14 cellular contexts compared by ENCODE assay signal in the genomic region with DNA sequence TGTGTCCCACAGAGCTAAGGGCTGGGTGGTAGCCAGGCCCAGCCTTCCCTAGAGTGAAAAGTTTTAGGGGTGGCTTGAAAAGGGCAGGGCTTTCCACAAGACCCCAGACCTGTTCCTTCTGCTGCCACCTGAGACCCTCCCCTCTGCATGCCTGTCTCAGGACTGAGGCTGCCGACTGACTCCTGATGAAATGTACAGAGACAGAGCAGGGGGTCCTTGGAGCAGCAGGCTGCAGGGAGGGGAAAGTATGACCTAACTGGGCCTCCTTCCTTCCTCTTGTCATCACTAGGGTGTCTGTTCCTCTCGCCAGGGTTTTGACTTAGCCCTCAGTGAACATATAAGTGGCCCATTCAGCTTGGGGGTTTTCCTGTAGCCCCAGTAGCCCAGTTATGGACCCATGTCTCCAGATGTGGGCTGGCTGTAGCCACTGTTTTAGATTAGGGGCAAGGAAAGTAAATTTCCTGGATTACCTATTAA. TPM values are rescaled to one million over a fixed set of nuclear protein-coding genes. Genes with fewer than 3 reads are reported as not detected.
A peak's percentile ranks its signal among the peaks of the same experiment; 100 is the strongest.
DNase-seq lines count a peak whose midpoint lies in the region; ATAC-seq and FAIRE-seq lines count a peak whose summit lies in the region.
"Had no signal": no experiment of that assay in that cellular context is flagged by ENCODE, and none has a peak within 500 bp of the region (broad histone marks: within the 10 kb centered on the region; RNA-seq: fewer than 3 reads in every experiment).

No MANE protein-coding gene starts in this region.

- peaks cover 61% of the 10 kb centered on the region for H3K36me3 Mint-ChIP-seq in activated CD4-positive, alpha-beta T cell treated with anti-CD3 and anti-CD28 coated beads, Interleukin-2, amount 10 ng/mL, durations not matched to agents 7 days and 5 days (ENCODE audit: low read depth)
- peaks cover 90% of the 10 kb centered on the region for H3K36me3 Mint-ChIP-seq in dendritic cell treated with granulocyte-macrophage colony-stimulating factor and Interleukin-4, amounts not matched to agents 40 ng/mL and 50 ng/mL, for 4 days (ENCODE audit: low read depth)
- H3K36me3 Mint-ChIP-seq in stimulated activated naive B cell treated with anti-CD40 and anti-IgM and Interleukin-4, amounts not matched to agents 10 μg/mL and 1 μg/mL and 100 μg/mL, for 72 hours = peaks cover 60 to 69% of the 10 kb centered on the region in 2 donors

- H3K9me3 Mint-ChIP-seq in activated CD4-positive, alpha-beta T cell treated with anti-CD3 and anti-CD28 coated beads, Interleukin-2, amount 10 ng/mL, durations not matched to agents 7 days and 5 days = no peaks in the 10 kb centered on the region
- no peaks in the 10 kb centered on the region for H3K9me3 Mint-ChIP-seq in dendritic cell treated with granulocyte-macrophage colony-stimulating factor and Interleukin-4, amounts not matched to agents 40 ng/mL and 50 ng/mL, for 4 days
- H3K9me3 Mint-ChIP-seq in stimulated activated naive B cell treated with anti-CD40 and anti-IgM and Interleukin-4, amounts not matched to agents 10 μg/mL and 1 μg/mL and 100 μg/mL, for 72 hours = no peaks in the 10 kb centered on the region

- CTCF ChIA-PET in activated CD4-positive, alpha-beta T cell treated with anti-CD3 and anti-CD28 coated beads, Interleukin-2, amount 10 ng/mL, durations not matched to agents 7 days and 5 days (lab: Charles Lee) = interaction anchor here (0.6 to 3.2 kb wide), 10 partner anchors 8 to 693 kb away, joined by 3 to 19 read pairs (median 4); a partner anchor contains a TSS

- intact Hi-C loops in dendritic cell treated with granulocyte-macrophage colony-stimulating factor and Interleukin-4, amounts not matched to agents 40 ng/mL and 50 ng/mL, for 4 days (cut with micrococcal nuclease) = no loop called here

- peak; percentile 14 to 20 for ATAC-seq in stimulated activated naive B cell treated with anti-CD40 and anti-IgM and Interleukin-4, amounts not matched to agents 10 μg/mL and 1 μg/mL and 100 μg/mL, for 72 hours (replicated peaks)
- ATAC-seq: Panc1 had no signal

- no peaks in the 10 kb centered on the region for H3K27me3 Mint-ChIP-seq in activated CD4-positive, alpha-beta T cell treated with anti-CD3 and anti-CD28 coated beads, Interleukin-2, amount 10 ng/mL, durations not matched to agents 7 days and 5 days
- no peaks in the 10 kb centered on the region for H3K27me3 Mint-ChIP-seq in dendritic cell treated with granulocyte-macrophage colony-stimulating factor and Interleukin-4, amounts not matched to agents 40 ng/mL and 50 ng/mL, for 4 days
- no peaks in the 10 kb centered on the region for H3K27me3 Mint-ChIP-seq in stimulated activated naive B cell treated with anti-CD40 and anti-IgM and Interleukin-4, amounts not matched to agents 10 μg/mL and 1 μg/mL and 100 μg/mL, for 72 hours

- H3K4me3 Mint-ChIP-seq in activated CD4-positive, alpha-beta T cell treated with anti-CD3 and anti-CD28 coated beads, Interleukin-2, amount 10 ng/mL, durations not matched to agents 7 days and 5 days = peak overlapping the region; percentile 44
- no peak overlapping the region for H3K4me3 Mint-ChIP-seq in dendritic cell treated with granulocyte-macrophage colony-stimulating factor and Interleukin-4, amounts not matched to agents 40 ng/mL and 50 ng/mL, for 4 days
- H3K4me3 Mint-ChIP-seq in stimulated activated naive B cell treated with anti-CD40 and anti-IgM and Interleukin-4, amounts not matched to agents 10 μg/mL and 1 μg/mL and 100 μg/mL, for 72 hours = peak overlapping the region; percentile 14 to 70

- DNase-seq in activated CD4-positive, alpha-beta T cell treated with anti-CD3 and anti-CD28 coated beads, Interleukin-2, amount 10 ng/mL, durations not matched to agents 7 days and 5 days = no peak
- DNase-seq in activated CD4-positive, alpha-beta T cell treated with anti-CD3 and anti-CD28 coated beads, Interleukin-2, amount 50 U/mL, for 4 hours = no peak
- DNase-seq in NAMALWA (ENCODE audit: low spot score) = peak; percentile 50
- no peak for DNase-seq in stimulated activated naive B cell treated with anti-CD40 and anti-IgM and Interleukin-4, amounts not matched to agents 10 μg/mL and 1 μg/mL and 100 μg/mL, for 72 hours
- DNase-seq in HuH-7 (ENCODE audit: low spot score) = no peak
- DNase-seq in HTR-8/SVneo (ENCODE audit: insufficient read length, low spot score) = no peak
- no peak for DNase-seq in OCI-M1 (lab: John Stamatoyannopoulos, UW)
- DNase-seq: cortex of kidney, KG1, left cardiac atrium had no signal

- H3K27ac Mint-ChIP-seq in activated CD4-positive, alpha-beta T cell treated with anti-CD3 and anti-CD28 coated beads, Interleukin-2, amount 10 ng/mL, durations not matched to agents 7 days and 5 days = peak overlapping the region; percentile 90
- H3K27ac Mint-ChIP-seq in dendritic cell treated with granulocyte-macrophage colony-stimulating factor and Interleukin-4, amounts not matched to agents 40 ng/mL and 50 ng/mL, for 4 days = peak overlapping the region; percentile 55
- H3K27ac Mint-ChIP-seq in stimulated activated naive B cell treated with anti-CD40 and anti-IgM and Interleukin-4, amounts not matched to agents 10 μg/mL and 1 μg/mL and 100 μg/mL, for 72 hours = peak overlapping the region; percentile 82

- POLR2A ChIA-PET in activated CD4-positive, alpha-beta T cell treated with anti-CD3 and anti-CD28 coated beads, Interleukin-2, amount 10 ng/mL, durations not matched to agents 7 days and 5 days (lab: Charles Lee) = interaction anchor here (0.6 kb wide), 1 partner anchor 22 kb away, joined by 3 read pairs; no protein-coding TSS in a partner anchor

- H3K4me1 Mint-ChIP-seq in activated CD4-positive, alpha-beta T cell treated with anti-CD3 and anti-CD28 coated beads, Interleukin-2, amount 10 ng/mL, durations not matched to agents 7 days and 5 days = peaks cover 86% of the 10 kb centered on the region
- H3K4me1 Mint-ChIP-seq in dendritic cell treated with granulocyte-macrophage colony-stimulating factor and Interleukin-4, amounts not matched to agents 40 ng/mL and 50 ng/mL, for 4 days (ENCODE audit: low read depth) = peaks cover 40% of the 10 kb centered on the region
- peaks cover 44 to 62% of the 10 kb centered on the region in 2 donors for H3K4me1 Mint-ChIP-seq in stimulated activated naive B cell treated with anti-CD40 and anti-IgM and Interleukin-4, amounts not matched to agents 10 μg/mL and 1 μg/mL and 100 μg/mL, for 72 hours

- no peak for FAIRE-seq in HTR-8/SVneo (lab: Jason Lieb, UNC)
- FAIRE-seq: A204.1, TTC549 had no signal

RNA-seq across cellular contexts. Expression of a gene that starts 14.9 kb away (rescaled TPM):
- total RNA-seq in activated CD4-positive, alpha-beta T cell treated with anti-CD3 and anti-CD28 coated beads, Interleukin-2, amount 10 ng/mL, durations not matched to agents 7 days and 5 days = 100 to 1,000 TPM; 146 to 159 TPM

RNA-seq across cellular contexts. Expression of a gene that starts 47.2 kb away (rescaled TPM):
- 10 to 100 TPM; 21.5 to 23.4 TPM for total RNA-seq in activated CD4-positive, alpha-beta T cell treated with anti-CD3 and anti-CD28 coated beads, Interleukin-2, amount 10 ng/mL, durations not matched to agents 7 days and 5 days

RNA-seq across cellular contexts. Expression of a gene that starts 47.3 kb away (rescaled TPM):
- 10 to 100 TPM; 12.9 to 14.4 TPM for total RNA-seq in activated CD4-positive, alpha-beta T cell treated with anti-CD3 and anti-CD28 coated beads, Interleukin-2, amount 10 ng/mL, durations not matched to agents 7 days and 5 days

RNA-seq across cellular contexts. Expression of a gene that starts 54.6 kb away (rescaled TPM):
- total RNA-seq in activated CD4-positive, alpha-beta T cell treated with anti-CD3 and anti-CD28 coated beads, Interleukin-2, amount 10 ng/mL, durations not matched to agents 7 days and 5 days = not detected
- total RNA-seq: left cardiac atrium had no signal
